In the genomic region with DNA sequence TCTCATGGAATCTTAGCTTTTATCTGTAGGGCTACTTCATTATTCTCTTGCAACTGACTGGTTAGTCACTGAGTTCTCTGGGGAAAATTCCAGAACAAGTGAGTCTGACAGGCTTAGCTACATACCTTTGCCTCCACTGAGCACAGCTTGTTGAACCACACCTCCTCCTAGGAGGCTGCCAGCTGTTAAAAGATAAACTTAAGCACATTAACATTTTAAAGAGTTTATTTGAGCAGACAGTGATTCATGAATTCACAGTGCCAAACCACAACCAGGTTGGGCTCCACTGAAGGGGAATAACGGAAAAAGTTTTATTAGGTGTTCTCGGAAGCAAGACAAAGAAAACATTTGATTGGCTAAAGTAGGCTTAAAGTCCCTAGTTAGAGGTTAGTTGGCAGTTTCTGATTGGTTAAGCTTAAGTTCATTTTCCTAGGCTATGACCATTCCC, we compare ENCODE assay signal across 14 cellular contexts. TPM values are rescaled to one million over a fixed set of nuclear protein-coding genes. Genes with fewer than 3 reads are reported as not detected.
DNase-seq lines count a peak whose midpoint lies in the region; ATAC-seq and TF ChIP-seq lines count a peak whose summit lies in the region.
"Had no signal": no experiment of that assay in that cellular context is flagged by ENCODE, and none has a peak within 500 bp of the region (broad histone marks: within the 10 kb centered on the region; RNA-seq: fewer than 3 reads in every experiment).

No MANE protein-coding gene starts in this region.

- no peak for TF ChIP-seq EP300 in esophagus muscularis mucosa (IDR thresholded peaks at IDR 0.05)

- H3K27me3 ChIP-seq in NT2/D1 (ENCODE audit: insufficient read depth, insufficient read length) (no peaks in the 10 kb centered on the region), esophagus muscularis mucosa (no peaks in the 10 kb centered on the region)
- H3K27me3 ChIP-seq: dorsolateral prefrontal cortex, suprapubic skin had no signal

- H3K36me3 ChIP-seq in NT2/D1 (ENCODE audit: insufficient read depth, insufficient read length, low read length) (no peaks in the 10 kb centered on the region), esophagus muscularis mucosa (no peaks in the 10 kb centered on the region)
- H3K36me3 ChIP-seq: suprapubic skin had no signal

- H3K4me3 ChIP-seq in NT2/D1 (ENCODE audit: insufficient read length, low read depth) (no peak overlapping the region), esophagus muscularis mucosa (no peak overlapping the region)
- H3K4me3 ChIP-seq: dorsolateral prefrontal cortex, suprapubic skin had no signal

- H3K4me3 Mint-ChIP-seq in nephron progenitor cell (no peak overlapping the region), CD14-positive monocyte (no peak overlapping the region)

- TF ChIP-seq CTCF in esophagus muscularis mucosa (IDR thresholded peaks at IDR 0.05), result no peak
- no peak for TF ChIP-seq CTCF in nephron progenitor cell (IDR thresholded peaks at IDR 0.05)
- no peak for TF ChIP-seq CTCF in GM13977 (IDR thresholded peaks at IDR 0.05; ENCODE audit: extremely low read depth, insufficient read depth, missing control alignments)
- TF ChIP-seq CTCF in CD14-positive monocyte (IDR thresholded peaks at IDR 0.05), result no peak

- intact Hi-C loops in esophagus muscularis mucosa (cut with DNase I) (no loop called here), CD14-positive monocyte (cut with micrococcal nuclease) (no loop called here)

- H3K4me1 Mint-ChIP-seq in nephron progenitor cell, result no peaks in the 10 kb centered on the region
- H3K4me1 Mint-ChIP-seq in CD14-positive monocyte, result peaks cover 13% of the 10 kb centered on the region

- H3K9me3 Mint-ChIP-seq in nephron progenitor cell, result no peaks in the 10 kb centered on the region
- peaks cover 3 to 10% (median 7%) of the 10 kb centered on the region in 7 donors for H3K9me3 Mint-ChIP-seq in CD14-positive monocyte

- H3K4me1 ChIP-seq in NT2/D1 (ENCODE audit: insufficient read depth, insufficient read length), result no peaks in the 10 kb centered on the region
- peaks cover 0 to 15% (median 9%) of the 10 kb centered on the region in 4 donors for H3K4me1 ChIP-seq in esophagus muscularis mucosa
- H3K4me1 ChIP-seq: Caco-2, suprapubic skin had no signal

- ATAC-seq in GM21515 (IDR thresholded peaks at IDR 0.05; ENCODE audit: unreplicated experiment), result no peak

- no peak for TF ChIP-seq POLR2A in esophagus muscularis mucosa (IDR thresholded peaks at IDR 0.05; ENCODE audit: low read depth)

- DNase-seq in DMS 273 (lab: John Stamatoyannopoulos, UW; ENCODE audit: unreplicated experiment) (peak; percentile 84), NT2/D1 (ENCODE audit: low read depth, low spot score) (peak; percentile 55), esophagus muscularis mucosa (ENCODE audit: extremely low spot score) (no peak), nephron progenitor cell (no peak), GM13977 (ENCODE audit: low spot score) (no peak), ecto neural progenitor cell (ENCODE audit: low spot score) (no peak), CD14-positive monocyte (ENCODE audit: low spot score) (no peak)
- DNase-seq: activated T-cell treated with anti-CD3 and anti-CD28 coated beads, Interleukin-2, amount 50 U/mL, for 1 hour; dorsolateral prefrontal cortex; NCI-H2171 treated with DMSO at 0.1 percent for 48 hours; SW 1271 had no signal

- H3K27ac ChIP-seq in esophagus muscularis mucosa (replicated peaks in 1 of 4), result peak overlapping the region; percentile 50 to 69 (median 66)
- H3K27ac ChIP-seq: dorsolateral prefrontal cortex, suprapubic skin had no signal

- H3K27ac Mint-ChIP-seq in nephron progenitor cell, result peak overlapping the region; percentile 26
- no peak overlapping the region for H3K27ac Mint-ChIP-seq in CD14-positive monocyte

- H3K36me3 Mint-ChIP-seq in nephron progenitor cell (ENCODE audit: low read depth), result no peaks in the 10 kb centered on the region
- no peaks in the 10 kb centered on the region for H3K36me3 Mint-ChIP-seq in CD14-positive monocyte

- in situ Hi-C loops in GM13977 (cut with MboI; ENCODE audit: low pct_unique_long_range_greater_than_20kb, low sequenced_read_pairs, unreplicated experiment), result no loop called here

- 67% methylated on average over 2 of the region's 2 CpGs for WGBS in esophagus muscularis mucosa

- H3K9ac ChIP-seq in NT2/D1 (ENCODE audit: insufficient read length, low read depth), result no peak overlapping the region

- H3K27me3 Mint-ChIP-seq in nephron progenitor cell (ENCODE audit: low read depth, poor library complexity), result no peaks in the 10 kb centered on the region
- H3K27me3 Mint-ChIP-seq in CD14-positive monocyte (ENCODE audit: low read depth in 3 of 3), result peaks cover 0 to 3% (median 0%) of the 10 kb centered on the region in 3 donors

- H3K9me3 ChIP-seq in NT2/D1 (ENCODE audit: insufficient read depth, low read length) (peaks cover 17% of the 10 kb centered on the region), esophagus muscularis mucosa (no peaks in the 10 kb centered on the region)
- H3K9me3 ChIP-seq: Caco-2, suprapubic skin had no signal

RNA-seq across cellular contexts. Expression of gene SLC38A11, which starts 12.5 kb away (rescaled TPM):
- 10 to 100 TPM in 1 of 4 donors, 1 to 10 TPM in 3; 1.4 to 11.6 (median 2.6) TPM for total RNA-seq in esophagus muscularis mucosa
- polyA plus RNA-seq in CD14-positive monocyte, result not detected

Comparison
In these comparisons a context has a peak if more than half of its experiments do, and no peak if none do; other contexts are left out.
1. DNase-seq: peak in DMS 273 (single experiment) and NT2/D1 (single experiment); none in esophagus muscularis mucosa (single experiment), nephron progenitor cell (single experiment), GM13977 (single experiment), ecto neural progenitor cell (single experiment) and CD14-positive monocyte (single experiment).